In the genomic region with DNA sequence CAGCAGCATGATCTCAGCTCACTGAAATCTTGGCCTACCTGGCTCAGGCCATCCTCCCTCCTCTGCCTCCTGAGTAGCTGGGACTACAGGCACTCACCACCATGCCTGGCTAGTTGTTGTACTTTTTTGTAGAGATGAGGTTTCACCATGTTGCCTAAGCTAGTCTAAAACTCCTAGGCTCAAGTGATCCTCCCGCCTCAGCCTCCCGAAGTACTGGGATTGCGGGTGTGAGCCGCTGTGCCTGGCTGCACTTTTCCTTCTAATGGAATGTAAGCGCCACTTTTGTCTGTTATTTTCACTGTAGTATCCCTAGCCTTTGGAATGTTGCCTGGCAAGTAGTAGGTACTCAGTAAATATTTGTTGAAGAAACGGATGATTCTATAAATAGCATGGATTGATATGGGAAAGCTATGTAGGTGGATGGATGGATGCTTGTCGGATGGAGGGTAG, we compare ENCODE assay signal across 1 cellular context.
TF ChIP-seq lines count a peak whose summit lies in the region.

No MANE protein-coding gene starts in this region.

TF ChIP-seq in HepG2, 621 proteins besides CTCF, POLR2A, EP300 and RAD21 (continued from another document and continues in another):
- TF ChIP-seq, protein P1, sequence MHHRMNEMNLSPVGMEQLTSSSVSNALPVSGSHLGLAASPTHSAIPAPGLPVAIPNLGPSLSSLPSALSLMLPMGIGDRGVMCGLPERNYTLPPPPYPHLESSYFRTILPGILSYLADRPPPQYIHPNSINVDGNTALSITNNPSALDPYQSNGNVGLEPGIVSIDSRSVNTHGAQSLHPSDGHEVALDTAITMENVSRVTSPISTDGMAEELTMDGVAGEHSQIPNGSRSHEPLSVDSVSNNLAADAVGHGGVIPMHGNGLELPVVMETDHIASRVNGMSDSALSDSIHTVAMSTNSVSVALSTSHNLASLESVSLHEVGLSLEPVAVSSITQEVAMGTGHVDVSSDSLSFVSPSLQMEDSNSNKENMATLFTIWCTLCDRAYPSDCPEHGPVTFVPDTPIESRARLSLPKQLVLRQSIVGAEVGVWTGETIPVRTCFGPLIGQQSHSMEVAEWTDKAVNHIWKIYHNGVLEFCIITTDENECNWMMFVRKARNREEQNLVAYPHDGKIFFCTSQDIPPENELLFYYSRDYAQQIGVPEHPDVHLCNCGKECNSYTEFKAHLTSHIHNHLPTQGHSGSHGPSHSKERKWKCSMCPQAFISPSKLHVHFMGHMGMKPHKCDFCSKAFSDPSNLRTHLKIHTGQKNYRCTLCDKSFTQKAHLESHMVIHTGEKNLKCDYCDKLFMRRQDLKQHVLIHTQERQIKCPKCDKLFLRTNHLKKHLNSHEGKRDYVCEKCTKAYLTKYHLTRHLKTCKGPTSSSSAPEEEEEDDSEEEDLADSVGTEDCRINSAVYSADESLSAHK (CRISPR knock-in tag; IDR thresholded peaks at IDR 0.05; ENCODE audit: borderline replicate concordance), result no peak
- TF ChIP-seq, protein P2, sequence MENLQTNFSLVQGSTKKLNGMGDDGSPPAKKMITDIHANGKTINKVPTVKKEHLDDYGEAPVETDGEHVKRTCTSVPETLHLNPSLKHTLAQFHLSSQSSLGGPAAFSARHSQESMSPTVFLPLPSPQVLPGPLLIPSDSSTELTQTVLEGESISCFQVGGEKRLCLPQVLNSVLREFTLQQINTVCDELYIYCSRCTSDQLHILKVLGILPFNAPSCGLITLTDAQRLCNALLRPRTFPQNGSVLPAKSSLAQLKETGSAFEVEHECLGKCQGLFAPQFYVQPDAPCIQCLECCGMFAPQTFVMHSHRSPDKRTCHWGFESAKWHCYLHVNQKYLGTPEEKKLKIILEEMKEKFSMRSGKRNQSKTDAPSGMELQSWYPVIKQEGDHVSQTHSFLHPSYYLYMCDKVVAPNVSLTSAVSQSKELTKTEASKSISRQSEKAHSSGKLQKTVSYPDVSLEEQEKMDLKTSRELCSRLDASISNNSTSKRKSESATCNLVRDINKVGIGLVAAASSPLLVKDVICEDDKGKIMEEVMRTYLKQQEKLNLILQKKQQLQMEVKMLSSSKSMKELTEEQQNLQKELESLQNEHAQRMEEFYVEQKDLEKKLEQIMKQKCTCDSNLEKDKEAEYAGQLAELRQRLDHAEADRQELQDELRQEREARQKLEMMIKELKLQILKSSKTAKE (CRISPR knock-in tag; IDR thresholded peaks at IDR 0.05; ENCODE audit: borderline replicate concordance), result peak; percentile 73
- TF ChIP-seq RFX5 (IDR thresholded peaks at IDR 0.05; ENCODE audit: low read depth, low read length) (no peak), MATR3 (CRISPR knock-in tag; IDR thresholded peaks at IDR 0.05) (no peak), MED1 (CRISPR knock-in tag; IDR thresholded peaks at IDR 0.05) (peak; percentile 91), AKAP8 (CRISPR knock-in tag; IDR thresholded peaks at IDR 0.05) (no peak), MAF1 (CRISPR knock-in tag; IDR thresholded peaks at IDR 0.05; ENCODE audit: borderline replicate concordance) (no peak), ZNF644 (CRISPR knock-in tag; IDR thresholded peaks at IDR 0.05; ENCODE audit: low read depth) (0 out of 2 replicates have a peak, but pooled peaks have one; percentile 32), ELF3 (CRISPR knock-in tag; IDR thresholded peaks at IDR 0.05) (peak; percentile 76), FOXP1 (IDR thresholded peaks at IDR 0.05) (no peak), FOXP1 (CRISPR knock-in tag; IDR thresholded peaks at IDR 0.05) (peak; percentile 75), BRD4 (CRISPR knock-in tag; IDR thresholded peaks at IDR 0.05) (no peak), FOXJ3 (CRISPR knock-in tag; IDR thresholded peaks at IDR 0.05; ENCODE audit: borderline replicate concordance) (peak; percentile 72; the same call in 1 of the 2 replicates), ESRRA (CRISPR knock-in tag; IDR thresholded peaks at IDR 0.05; ENCODE audit: low read depth) (no peak), CCAR2 (optimal IDR thresholded peaks at IDR 0.05; ENCODE audit: low read depth, low read length) (no peak), TMF1 (CRISPR knock-in tag; IDR thresholded peaks at IDR 0.05; ENCODE audit: low read depth) (0 out of 2 replicates have a peak, but pooled peaks have one; percentile 6), MTA3 (CRISPR knock-in tag; IDR thresholded peaks at IDR 0.05) (no peak), IRF2 (CRISPR knock-in tag; IDR thresholded peaks at IDR 0.05) (peak; percentile 71; the same call in 1 of the 2 replicates), CEBPG (CRISPR knock-in tag; IDR thresholded peaks at IDR 0.05) (peak; percentile 72), SKI (IDR thresholded peaks at IDR 0.05; ENCODE audit: partially characterized antibody) (peak; percentile 42), ZFY (CRISPR knock-in tag; IDR thresholded peaks at IDR 0.05) (no peak), PHF8 (CRISPR knock-in tag; IDR thresholded peaks at IDR 0.05) (0 out of 2 replicates have a peak, but pooled peaks have one; percentile 25), ZNF282 (IDR thresholded peaks at IDR 0.05; ENCODE audit: partially characterized antibody) (no peak), ZSCAN25 (CRISPR knock-in tag; IDR thresholded peaks at IDR 0.05) (peak; percentile 13; the same call in 1 of the 2 replicates), BCL6 (CRISPR knock-in tag; IDR thresholded peaks at IDR 0.05) (peak; percentile 83), ZNF878 (CRISPR knock-in tag; IDR thresholded peaks at IDR 0.05) (peak; percentile 18; the same call in 1 of the 2 replicates), WIZ (CRISPR knock-in tag; IDR thresholded peaks at IDR 0.05) (no peak)
- TF ChIP-seq, protein P3, sequence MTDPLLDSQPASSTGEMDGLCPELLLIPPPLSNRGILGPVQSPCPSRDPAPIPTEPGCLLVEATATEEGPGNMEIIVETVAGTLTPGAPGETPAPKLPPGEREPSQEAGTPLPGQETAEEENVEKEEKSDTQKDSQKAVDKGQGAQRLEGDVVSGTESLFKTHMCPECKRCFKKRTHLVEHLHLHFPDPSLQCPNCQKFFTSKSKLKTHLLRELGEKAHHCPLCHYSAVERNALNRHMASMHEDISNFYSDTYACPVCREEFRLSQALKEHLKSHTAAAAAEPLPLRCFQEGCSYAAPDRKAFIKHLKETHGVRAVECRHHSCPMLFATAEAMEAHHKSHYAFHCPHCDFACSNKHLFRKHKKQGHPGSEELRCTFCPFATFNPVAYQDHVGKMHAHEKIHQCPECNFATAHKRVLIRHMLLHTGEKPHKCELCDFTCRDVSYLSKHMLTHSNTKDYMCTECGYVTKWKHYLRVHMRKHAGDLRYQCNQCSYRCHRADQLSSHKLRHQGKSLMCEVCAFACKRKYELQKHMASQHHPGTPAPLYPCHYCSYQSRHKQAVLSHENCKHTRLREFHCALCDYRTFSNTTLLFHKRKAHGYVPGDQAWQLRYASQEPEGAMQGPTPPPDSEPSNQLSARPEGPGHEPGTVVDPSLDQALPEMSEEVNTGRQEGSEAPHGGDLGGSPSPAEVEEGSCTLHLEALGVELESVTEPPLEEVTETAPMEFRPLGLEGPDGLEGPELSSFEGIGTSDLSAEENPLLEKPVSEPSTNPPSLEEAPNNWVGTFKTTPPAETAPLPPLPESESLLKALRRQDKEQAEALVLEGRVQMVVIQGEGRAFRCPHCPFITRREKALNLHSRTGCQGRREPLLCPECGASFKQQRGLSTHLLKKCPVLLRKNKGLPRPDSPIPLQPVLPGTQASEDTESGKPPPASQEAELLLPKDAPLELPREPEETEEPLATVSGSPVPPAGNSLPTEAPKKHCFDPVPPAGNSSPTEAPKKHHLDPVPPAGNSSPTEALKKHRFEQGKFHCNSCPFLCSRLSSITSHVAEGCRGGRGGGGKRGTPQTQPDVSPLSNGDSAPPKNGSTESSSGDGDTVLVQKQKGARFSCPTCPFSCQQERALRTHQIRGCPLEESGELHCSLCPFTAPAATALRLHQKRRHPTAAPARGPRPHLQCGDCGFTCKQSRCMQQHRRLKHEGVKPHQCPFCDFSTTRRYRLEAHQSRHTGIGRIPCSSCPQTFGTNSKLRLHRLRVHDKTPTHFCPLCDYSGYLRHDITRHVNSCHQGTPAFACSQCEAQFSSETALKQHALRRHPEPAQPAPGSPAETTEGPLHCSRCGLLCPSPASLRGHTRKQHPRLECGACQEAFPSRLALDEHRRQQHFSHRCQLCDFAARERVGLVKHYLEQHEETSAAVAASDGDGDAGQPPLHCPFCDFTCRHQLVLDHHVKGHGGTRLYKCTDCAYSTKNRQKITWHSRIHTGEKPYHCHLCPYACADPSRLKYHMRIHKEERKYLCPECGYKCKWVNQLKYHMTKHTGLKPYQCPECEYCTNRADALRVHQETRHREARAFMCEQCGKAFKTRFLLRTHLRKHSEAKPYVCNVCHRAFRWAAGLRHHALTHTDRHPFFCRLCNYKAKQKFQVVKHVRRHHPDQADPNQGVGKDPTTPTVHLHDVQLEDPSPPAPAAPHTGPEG (CRISPR knock-in tag; IDR thresholded peaks at IDR 0.05), result no peak
- TF ChIP-seq, protein P4, sequence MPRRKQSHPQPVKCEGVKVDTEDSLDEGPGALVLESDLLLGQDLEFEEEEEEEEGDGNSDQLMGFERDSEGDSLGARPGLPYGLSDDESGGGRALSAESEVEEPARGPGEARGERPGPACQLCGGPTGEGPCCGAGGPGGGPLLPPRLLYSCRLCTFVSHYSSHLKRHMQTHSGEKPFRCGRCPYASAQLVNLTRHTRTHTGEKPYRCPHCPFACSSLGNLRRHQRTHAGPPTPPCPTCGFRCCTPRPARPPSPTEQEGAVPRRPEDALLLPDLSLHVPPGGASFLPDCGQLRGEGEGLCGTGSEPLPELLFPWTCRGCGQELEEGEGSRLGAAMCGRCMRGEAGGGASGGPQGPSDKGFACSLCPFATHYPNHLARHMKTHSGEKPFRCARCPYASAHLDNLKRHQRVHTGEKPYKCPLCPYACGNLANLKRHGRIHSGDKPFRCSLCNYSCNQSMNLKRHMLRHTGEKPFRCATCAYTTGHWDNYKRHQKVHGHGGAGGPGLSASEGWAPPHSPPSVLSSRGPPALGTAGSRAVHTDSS (CRISPR knock-in tag; conservative IDR thresholded peaks at IDR 0.05), result no peak
- TF ChIP-seq, protein P5, sequence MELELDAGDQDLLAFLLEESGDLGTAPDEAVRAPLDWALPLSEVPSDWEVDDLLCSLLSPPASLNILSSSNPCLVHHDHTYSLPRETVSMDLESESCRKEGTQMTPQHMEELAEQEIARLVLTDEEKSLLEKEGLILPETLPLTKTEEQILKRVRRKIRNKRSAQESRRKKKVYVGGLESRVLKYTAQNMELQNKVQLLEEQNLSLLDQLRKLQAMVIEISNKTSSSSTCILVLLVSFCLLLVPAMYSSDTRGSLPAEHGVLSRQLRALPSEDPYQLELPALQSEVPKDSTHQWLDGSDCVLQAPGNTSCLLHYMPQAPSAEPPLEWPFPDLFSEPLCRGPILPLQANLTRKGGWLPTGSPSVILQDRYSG (CRISPR knock-in tag; IDR thresholded peaks at IDR 0.05), result no peak
- TF ChIP-seq, protein P6, sequence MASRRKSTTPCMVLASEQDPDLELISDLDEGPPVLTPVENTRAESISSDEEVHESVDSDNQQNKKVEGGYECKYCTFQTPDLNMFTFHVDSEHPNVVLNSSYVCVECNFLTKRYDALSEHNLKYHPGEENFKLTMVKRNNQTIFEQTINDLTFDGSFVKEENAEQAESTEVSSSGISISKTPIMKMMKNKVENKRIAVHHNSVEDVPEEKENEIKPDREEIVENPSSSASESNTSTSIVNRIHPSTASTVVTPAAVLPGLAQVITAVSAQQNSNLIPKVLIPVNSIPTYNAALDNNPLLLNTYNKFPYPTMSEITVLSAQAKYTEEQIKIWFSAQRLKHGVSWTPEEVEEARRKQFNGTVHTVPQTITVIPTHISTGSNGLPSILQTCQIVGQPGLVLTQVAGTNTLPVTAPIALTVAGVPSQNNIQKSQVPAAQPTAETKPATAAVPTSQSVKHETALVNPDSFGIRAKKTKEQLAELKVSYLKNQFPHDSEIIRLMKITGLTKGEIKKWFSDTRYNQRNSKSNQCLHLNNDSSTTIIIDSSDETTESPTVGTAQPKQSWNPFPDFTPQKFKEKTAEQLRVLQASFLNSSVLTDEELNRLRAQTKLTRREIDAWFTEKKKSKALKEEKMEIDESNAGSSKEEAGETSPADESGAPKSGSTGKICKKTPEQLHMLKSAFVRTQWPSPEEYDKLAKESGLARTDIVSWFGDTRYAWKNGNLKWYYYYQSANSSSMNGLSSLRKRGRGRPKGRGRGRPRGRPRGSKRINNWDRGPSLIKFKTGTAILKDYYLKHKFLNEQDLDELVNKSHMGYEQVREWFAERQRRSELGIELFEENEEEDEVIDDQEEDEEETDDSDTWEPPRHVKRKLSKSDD (CRISPR knock-in tag; IDR thresholded peaks at IDR 0.05; ENCODE audit: low read depth), result no peak
- TF ChIP-seq, protein P7, sequence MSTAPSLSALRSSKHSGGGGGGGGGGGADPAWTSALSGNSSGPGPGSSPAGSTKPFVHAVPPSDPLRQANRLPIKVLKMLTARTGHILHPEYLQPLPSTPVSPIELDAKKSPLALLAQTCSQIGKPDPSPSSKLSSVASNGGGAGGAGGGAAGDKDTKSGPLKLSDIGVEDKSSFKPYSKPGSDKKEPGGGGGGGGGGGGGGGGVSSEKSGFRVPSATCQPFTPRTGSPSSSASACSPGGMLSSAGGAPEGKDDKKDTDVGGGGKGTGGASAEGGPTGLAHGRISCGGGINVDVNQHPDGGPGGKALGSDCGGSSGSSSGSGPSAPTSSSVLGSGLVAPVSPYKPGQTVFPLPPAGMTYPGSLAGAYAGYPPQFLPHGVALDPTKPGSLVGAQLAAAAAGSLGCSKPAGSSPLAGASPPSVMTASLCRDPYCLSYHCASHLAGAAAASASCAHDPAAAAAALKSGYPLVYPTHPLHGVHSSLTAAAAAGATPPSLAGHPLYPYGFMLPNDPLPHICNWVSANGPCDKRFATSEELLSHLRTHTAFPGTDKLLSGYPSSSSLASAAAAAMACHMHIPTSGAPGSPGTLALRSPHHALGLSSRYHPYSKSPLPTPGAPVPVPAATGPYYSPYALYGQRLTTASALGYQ (CRISPR knock-in tag; IDR thresholded peaks at IDR 0.05), result peak; percentile 55; the same call in 1 of the 2 replicates
- TF ChIP-seq, protein P8, sequence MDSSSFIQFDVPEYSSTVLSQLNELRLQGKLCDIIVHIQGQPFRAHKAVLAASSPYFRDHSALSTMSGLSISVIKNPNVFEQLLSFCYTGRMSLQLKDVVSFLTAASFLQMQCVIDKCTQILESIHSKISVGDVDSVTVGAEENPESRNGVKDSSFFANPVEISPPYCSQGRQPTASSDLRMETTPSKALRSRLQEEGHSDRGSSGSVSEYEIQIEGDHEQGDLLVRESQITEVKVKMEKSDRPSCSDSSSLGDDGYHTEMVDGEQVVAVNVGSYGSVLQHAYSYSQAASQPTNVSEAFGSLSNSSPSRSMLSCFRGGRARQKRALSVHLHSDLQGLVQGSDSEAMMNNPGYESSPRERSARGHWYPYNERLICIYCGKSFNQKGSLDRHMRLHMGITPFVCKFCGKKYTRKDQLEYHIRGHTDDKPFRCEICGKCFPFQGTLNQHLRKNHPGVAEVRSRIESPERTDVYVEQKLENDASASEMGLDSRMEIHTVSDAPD (CRISPR knock-in tag; IDR thresholded peaks at IDR 0.05), result 0 out of 2 replicates have a peak, but pooled peaks have one; percentile 25
